In the genomic region with DNA sequence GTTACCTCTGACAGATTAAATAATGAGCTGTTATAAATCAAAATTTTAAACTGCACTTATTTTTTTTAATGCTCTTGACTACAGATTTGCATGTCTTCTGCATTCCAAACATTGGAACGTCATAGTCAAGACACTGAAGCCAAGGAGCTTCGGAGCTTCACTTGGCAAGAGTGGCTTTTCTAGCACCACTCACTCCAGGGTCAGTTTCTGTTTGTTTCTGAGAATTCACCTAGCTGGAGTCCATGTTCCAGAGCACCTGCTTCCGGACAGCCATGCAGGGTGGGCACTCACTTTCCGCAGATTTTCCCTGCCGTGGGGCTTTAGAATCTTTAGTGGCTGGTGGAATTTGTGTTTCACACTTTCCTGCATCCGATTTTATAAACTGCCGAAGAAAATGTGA, we compare ENCODE assay signal across 2 cellular contexts.
TF ChIP-seq lines count a peak whose summit lies in the region.

No MANE protein-coding gene starts in this region.

TF ChIP-seq in GM23338, 12 proteins besides CTCF, POLR2A, EP300 and RAD21:
- TF ChIP-seq, protein P1, sequence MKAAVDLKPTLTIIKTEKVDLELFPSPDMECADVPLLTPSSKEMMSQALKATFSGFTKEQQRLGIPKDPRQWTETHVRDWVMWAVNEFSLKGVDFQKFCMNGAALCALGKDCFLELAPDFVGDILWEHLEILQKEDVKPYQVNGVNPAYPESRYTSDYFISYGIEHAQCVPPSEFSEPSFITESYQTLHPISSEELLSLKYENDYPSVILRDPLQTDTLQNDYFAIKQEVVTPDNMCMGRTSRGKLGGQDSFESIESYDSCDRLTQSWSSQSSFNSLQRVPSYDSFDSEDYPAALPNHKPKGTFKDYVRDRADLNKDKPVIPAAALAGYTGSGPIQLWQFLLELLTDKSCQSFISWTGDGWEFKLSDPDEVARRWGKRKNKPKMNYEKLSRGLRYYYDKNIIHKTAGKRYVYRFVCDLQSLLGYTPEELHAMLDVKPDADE (IDR thresholded peaks at IDR 0.05): no peak
- TF ChIP-seq ZNF114 (CRISPR knock-in tag; IDR thresholded peaks at IDR 0.05) (no peak), CREB1 (CRISPR knock-in tag; IDR thresholded peaks at IDR 0.05; ENCODE audit: low read depth) (no peak), EZH2phosphoT487 (IDR thresholded peaks at IDR 0.05; ENCODE audit: unreplicated experiment) (no peak), STAT1 (IDR thresholded peaks at IDR 0.05; ENCODE audit: unreplicated experiment) (no peak)
- TF ChIP-seq, protein P2, sequence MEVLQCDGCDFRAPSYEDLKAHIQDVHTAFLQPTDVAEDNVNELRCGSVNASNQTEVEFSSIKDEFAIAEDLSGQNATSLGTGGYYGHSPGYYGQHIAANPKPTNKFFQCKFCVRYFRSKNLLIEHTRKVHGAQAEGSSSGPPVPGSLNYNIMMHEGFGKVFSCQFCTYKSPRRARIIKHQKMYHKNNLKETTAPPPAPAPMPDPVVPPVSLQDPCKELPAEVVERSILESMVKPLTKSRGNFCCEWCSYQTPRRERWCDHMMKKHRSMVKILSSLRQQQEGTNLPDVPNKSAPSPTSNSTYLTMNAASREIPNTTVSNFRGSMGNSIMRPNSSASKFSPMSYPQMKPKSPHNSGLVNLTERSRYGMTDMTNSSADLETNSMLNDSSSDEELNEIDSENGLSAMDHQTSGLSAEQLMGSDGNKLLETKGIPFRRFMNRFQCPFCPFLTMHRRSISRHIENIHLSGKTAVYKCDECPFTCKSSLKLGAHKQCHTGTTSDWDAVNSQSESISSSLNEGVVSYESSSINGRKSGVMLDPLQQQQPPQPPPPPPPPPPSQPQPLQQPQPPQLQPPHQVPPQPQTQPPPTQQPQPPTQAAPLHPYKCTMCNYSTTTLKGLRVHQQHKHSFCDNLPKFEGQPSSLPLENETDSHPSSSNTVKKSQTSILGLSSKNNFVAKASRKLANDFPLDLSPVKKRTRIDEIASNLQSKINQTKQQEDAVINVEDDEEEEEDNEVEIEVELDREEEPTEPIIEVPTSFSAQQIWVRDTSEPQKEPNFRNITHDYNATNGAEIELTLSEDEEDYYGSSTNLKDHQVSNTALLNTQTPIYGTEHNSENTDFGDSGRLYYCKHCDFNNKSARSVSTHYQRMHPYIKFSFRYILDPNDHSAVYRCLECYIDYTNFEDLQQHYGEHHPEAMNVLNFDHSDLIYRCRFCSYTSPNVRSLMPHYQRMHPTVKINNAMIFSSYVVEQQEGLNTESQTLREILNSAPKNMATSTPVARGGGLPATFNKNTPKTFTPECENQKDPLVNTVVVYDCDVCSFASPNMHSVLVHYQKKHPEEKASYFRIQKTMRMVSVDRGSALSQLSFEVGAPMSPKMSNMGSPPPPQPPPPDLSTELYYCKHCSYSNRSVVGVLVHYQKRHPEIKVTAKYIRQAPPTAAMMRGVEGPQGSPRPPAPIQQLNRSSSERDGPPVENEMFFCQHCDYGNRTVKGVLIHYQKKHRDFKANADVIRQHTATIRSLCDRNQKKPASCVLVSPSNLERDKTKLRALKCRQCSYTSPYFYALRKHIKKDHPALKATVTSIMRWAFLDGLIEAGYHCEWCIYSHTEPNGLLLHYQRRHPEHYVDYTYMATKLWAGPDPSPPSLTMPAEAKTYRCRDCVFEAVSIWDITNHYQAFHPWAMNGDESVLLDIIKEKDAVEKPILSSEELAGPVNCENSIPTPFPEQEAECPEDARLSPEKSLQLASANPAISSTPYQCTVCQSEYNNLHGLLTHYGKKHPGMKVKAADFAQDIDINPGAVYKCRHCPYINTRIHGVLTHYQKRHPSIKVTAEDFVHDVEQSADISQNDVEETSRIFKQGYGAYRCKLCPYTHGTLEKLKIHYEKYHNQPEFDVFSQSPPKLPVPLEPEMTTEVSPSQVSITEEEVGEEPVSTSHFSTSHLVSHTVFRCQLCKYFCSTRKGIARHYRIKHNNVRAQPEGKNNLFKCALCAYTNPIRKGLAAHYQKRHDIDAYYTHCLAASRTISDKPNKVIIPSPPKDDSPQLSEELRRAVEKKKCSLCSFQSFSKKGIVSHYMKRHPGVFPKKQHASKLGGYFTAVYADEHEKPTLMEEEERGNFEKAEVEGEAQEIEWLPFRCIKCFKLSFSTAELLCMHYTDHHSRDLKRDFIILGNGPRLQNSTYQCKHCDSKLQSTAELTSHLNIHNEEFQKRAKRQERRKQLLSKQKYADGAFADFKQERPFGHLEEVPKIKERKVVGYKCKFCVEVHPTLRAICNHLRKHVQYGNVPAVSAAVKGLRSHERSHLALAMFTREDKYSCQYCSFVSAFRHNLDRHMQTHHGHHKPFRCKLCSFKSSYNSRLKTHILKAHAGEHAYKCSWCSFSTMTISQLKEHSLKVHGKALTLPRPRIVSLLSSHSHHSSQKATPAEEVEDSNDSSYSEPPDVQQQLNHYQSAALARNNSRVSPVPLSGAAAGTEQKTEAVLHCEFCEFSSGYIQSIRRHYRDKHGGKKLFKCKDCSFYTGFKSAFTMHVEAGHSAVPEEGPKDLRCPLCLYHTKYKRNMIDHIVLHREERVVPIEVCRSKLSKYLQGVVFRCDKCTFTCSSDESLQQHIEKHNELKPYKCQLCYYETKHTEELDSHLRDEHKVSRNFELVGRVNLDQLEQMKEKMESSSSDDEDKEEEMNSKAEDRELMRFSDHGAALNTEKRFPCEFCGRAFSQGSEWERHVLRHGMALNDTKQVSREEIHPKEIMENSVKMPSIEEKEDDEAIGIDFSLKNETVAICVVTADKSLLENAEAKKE (CRISPR knock-in tag; IDR thresholded peaks at IDR 0.05): no peak

TF ChIP-seq in SK-N-SH, 30 proteins besides CTCF, POLR2A, EP300 and RAD21:
- TF ChIP-seq SMC3 (IDR thresholded peaks at IDR 0.05; ENCODE audit: low read depth, low read length) (no peak), SIN3A (IDR thresholded peaks at IDR 0.05; ENCODE audit: borderline replicate concordance, low read depth, low read length) (no peak), TCF12 (IDR thresholded peaks at IDR 0.05) (no peak), REST (IDR thresholded peaks at IDR 0.05; ENCODE audit: low read depth, low read length) (no peak), ELF1 (IDR thresholded peaks at IDR 0.05) (no peak), MXI1 (IDR thresholded peaks at IDR 0.05; ENCODE audit: low read depth, low read length) (no peak), FOXM1 (IDR thresholded peaks at IDR 0.05; ENCODE audit: low read depth) (no peak), JUND (IDR thresholded peaks at IDR 0.05) (no peak), GATA2 (CRISPR knock-in tag; IDR thresholded peaks at IDR 0.05) (no peak), ZBTB33 (IDR thresholded peaks at IDR 0.05; ENCODE audit: borderline replicate concordance, low read depth) (no peak), NFIC (IDR thresholded peaks at IDR 0.05; ENCODE audit: borderline replicate concordance) (no peak), RCOR1 (IDR thresholded peaks at IDR 0.05; ENCODE audit: low read length) (no peak)
